Comparison of ENCODE assay signal across 18 cellular contexts in genomic region chr16:31262084-31262483, GRCh38. TPM values are rescaled to one million over a fixed set of nuclear protein-coding genes. Genes with fewer than 3 reads are reported as not detected.
"Had no signal": no experiment of that assay in that cellular context is flagged by ENCODE, and none has a peak within 500 bp of the region (broad histone marks: within the 10 kb centered on the region; RNA-seq: fewer than 3 reads in every experiment).

No MANE protein-coding gene starts in this region.

- H3K9me3 Mint-ChIP-seq: brain; naive thymus-derived CD8-positive, alpha-beta T cell had no signal

- DNase-seq: activated CD4-positive, alpha-beta T cell treated with anti-CD3 and anti-CD28 coated beads, Interleukin-2, amount 50 U/mL, for 48 hours; activated CD4-positive, CD25-positive, alpha-beta regulatory T cell treated with anti-CD3 and anti-CD28 coated beads, Interleukin-2, amount 50 U/mL, for 72 hours; activated naive CD4-positive, alpha-beta T cell treated with anti-CD3 and anti-CD28 coated beads, Interleukin-2, amount 50 U/mL, for 16 hours; amniotic stem cell; cerebellar nuclear complex; effector memory CD4-positive, alpha-beta T cell; foreskin melanocyte; kidney glomerular epithelial cell; left ventricle myocardium superior; mesenchymal stem cell; naive thymus-derived CD8-positive, alpha-beta T cell; nucleus accumbens; stimulated activated CD4-positive, alpha-beta T cell treated with anti-CD3 and anti-CD28 coated beads, Interleukin-4, amount 100 ng/mL, for 24 hours; stimulated activated CD8-positive, alpha-beta memory T cell treated with anti-CD3 and anti-CD28 coated beads, Interleukin-4, amount 100 ng/mL, for 48 hours; T1000 had no signal

- H3K27ac Mint-ChIP-seq: brain had no signal

- H3K4me3 Mint-ChIP-seq: brain had no signal

- ATAC-seq: left ventricle myocardium superior; naive thymus-derived CD8-positive, alpha-beta T cell had no signal

- H3K36me3 Mint-ChIP-seq: brain; naive thymus-derived CD8-positive, alpha-beta T cell had no signal

- H3K4me1 Mint-ChIP-seq: brain had no signal

RNA-seq across cellular contexts. Expression of gene PYDC1, which starts 45.1 kb away (rescaled TPM):
- total RNA-seq: left ventricle myocardium superior; mucosa of gallbladder; naive thymus-derived CD8-positive, alpha-beta T cell; urinary bladder had no signal
- polyA plus RNA-seq: naive thymus-derived CD8-positive, alpha-beta T cell; urinary bladder had no signal

RNA-seq across cellular contexts. Expression of gene TRIM72, which starts 48.2 kb away (rescaled TPM):
- total RNA-seq: naive thymus-derived CD8-positive, alpha-beta T cell had no signal
- polyA plus RNA-seq: naive thymus-derived CD8-positive, alpha-beta T cell had no signal
